ENCODE assay signal across 22 cellular contexts in genomic region chr3:9198805-9199386, GRCh38. TPM values are rescaled to one million over a fixed set of nuclear protein-coding genes. Genes with fewer than 3 reads are reported as not detected.
DNase-seq lines count a peak whose midpoint lies in the region; FAIRE-seq and TF ChIP-seq lines count a peak whose summit lies in the region.
"Had no signal": no experiment of that assay in that cellular context is flagged by ENCODE, and none has a peak within 500 bp of the region (broad histone marks: within the 10 kb centered on the region; RNA-seq: fewer than 3 reads in every experiment).

No MANE protein-coding gene starts in this region.

- 0 out of 2 replicates have a peak overlapping the region, but pooled peaks have one; percentile 13 for H2BK20ac ChIP-seq in H1 (ENCODE audit: low read length)

- H3K79me2 ChIP-seq in H1 (ENCODE audit: control insufficient read depth in 1 of 2, insufficient read depth in 2 of 2, low read length in 2 of 2): no peaks in the 10 kb centered on the region
- peaks cover 50% of the 10 kb centered on the region for H3K79me2 ChIP-seq in neural cell (replicated peaks; ENCODE audit: insufficient read depth, low read length)

- CTCF ChIA-PET in H1 (lab: Charles Lee; ENCODE audit: partially characterized antibody): interaction anchor here (0.6 kb wide), 1 partner anchor 131 kb away, joined by 3 read pairs; no protein-coding TSS in a partner anchor

- H3K36me3 ChIP-seq in H1 (ENCODE audit: control insufficient read depth in 2 of 4, insufficient read depth in 4 of 4, low read length in 3 of 4) (no peaks in the 10 kb centered on the region), neural cell (ENCODE audit: insufficient read depth, low read length) (no peaks in the 10 kb centered on the region)
- H3K36me3 ChIP-seq: HAP-1, heart right ventricle, prostate gland had no signal

- peak overlapping the region; percentile 1 for H3K4ac ChIP-seq in H1 (replicated peaks; ENCODE audit: insufficient read length, low read depth, low read length)

- TF ChIP-seq EP300 in H1 (IDR thresholded peaks at IDR 0.05; ENCODE audit: borderline replicate concordance in 1 of 2, low read depth in 2 of 2, low read length in 2 of 2): no peak
- no peak for TF ChIP-seq EP300 in neural cell (conservative IDR thresholded peaks at IDR 0.05; ENCODE audit: poor library complexity, severe bottlenecking)

- no peak overlapping the region for H3K14ac ChIP-seq in H1 (ENCODE audit: insufficient read length)

- H3K4me3 ChIP-seq in H1 (ENCODE audit: extremely low read depth in 1 of 4, insufficient read depth in 2 of 4, low read depth in 3 of 4, low read length in 4 of 4): no peak overlapping the region; a peak in 1 of 8 replicates
- H3K4me3 ChIP-seq in neural cell (ENCODE audit: low read length): peak overlapping the region; percentile 3
- H3K4me3 ChIP-seq: HAP-1, heart right ventricle, lung, PC-9, prostate gland, SK-N-MC had no signal

- no peaks in the 10 kb centered on the region for H3K23me2 ChIP-seq in H1 (ENCODE audit: low read depth, low read length)

- H3K27ac ChIP-seq in H1 (ENCODE audit: low read depth, low read length) (no peak overlapping the region), neural cell (ENCODE audit: low read length) (peak overlapping the region; percentile 17)
- H3K27ac ChIP-seq: heart right ventricle, PC-9, SK-N-MC had no signal

- no peak for TF ChIP-seq RAD21 in H1 (IDR thresholded peaks at IDR 0.05 in 1 of 2, conservative IDR thresholded peaks at IDR 0.05 in 1 of 2; ENCODE audit: low read depth in 2 of 2, low read length in 2 of 2)
- no peak for TF ChIP-seq RAD21 in neural cell (conservative IDR thresholded peaks at IDR 0.05)

- DNase-seq in C1 segment of cervical spinal cord (lab: John Stamatoyannopoulos, UW) (peak in 10 of 14 donors; percentile 30 to 94 (median 45)), NCI-H524 treated with DMSO at 0.1 percent for 48 hours (lab: John Stamatoyannopoulos, UW) (peak; percentile 65), H1 (ENCODE audit: low read depth in 1 of 2, low spot score in 2 of 2) (no peak), MV-4-11 (lab: John Stamatoyannopoulos, UW) (no peak), SIG-M5 treated with dmso at 0.1 percent for 504 hours (lab: John Stamatoyannopoulos, UW; ENCODE audit: unreplicated experiment) (no peak), UCSD-AML1 (lab: John Stamatoyannopoulos, UW; ENCODE audit: unreplicated experiment) (no peak)
- DNase-seq in activated CD4-positive, alpha-beta T cell treated with anti-CD3 and anti-CD28 coated beads for 1 hour: no peak
- DNase-seq: activated CD8-positive, alpha-beta memory T cell treated with anti-CD3 and anti-CD28 coated beads, Interleukin-2, amount 10 ng/mL, durations not matched to agents 7 days and 5 days; CD4-positive, alpha-beta memory T cell; heart right ventricle; NCI-H1417; NCI-H2171; NCI-H774; PC-9; stimulated activated CD8-positive, alpha-beta memory T cell treated with anti-CD3 and anti-CD28 coated beads, Interleukin-4, amount 100 ng/mL, for 48 hours had no signal

- no peak overlapping the region for H2BK12ac ChIP-seq in H1 (ENCODE audit: low read depth, low read length)

- no peaks in the 10 kb centered on the region for H3F3A ChIP-seq in neural cell (ENCODE audit: insufficient read depth, low read length, poor library complexity, severe bottlenecking)

- no peaks in the 10 kb centered on the region for H3K9me3 ChIP-seq in H1 (ENCODE audit: insufficient read depth in 2 of 2, low read depth in 1 of 2, low read length in 1 of 2)
- H3K9me3 ChIP-seq in neural cell (ENCODE audit: low read length): no peaks in the 10 kb centered on the region
- H3K9me3 ChIP-seq: HAP-1, heart right ventricle, prostate gland had no signal

- peaks cover 3 to 18% (median 6%) of the 10 kb centered on the region in 4 experiments; a peak in 4 of 7 replicates for H3K4me1 ChIP-seq in H1 (replicated peaks in 1 of 4; ENCODE audit: control insufficient read depth in 3 of 4, insufficient read depth in 4 of 4, low read length in 3 of 4)

- H3K18ac ChIP-seq in H1 (ENCODE audit: extremely low read depth, low read length): peak overlapping the region; percentile 51; the same call in 1 of the 2 replicates

- no peak overlapping the region for H4K8ac ChIP-seq in H1 (ENCODE audit: extremely low read depth, insufficient read depth, low read length)

- no peak for TF ChIP-seq POLR2A in H1 (IDR thresholded peaks at IDR 0.05; ENCODE audit: control extremely low read depth in 1 of 2, low read depth in 2 of 2, low read length in 2 of 2)

- H4K91ac ChIP-seq in H1 (replicated peaks; ENCODE audit: insufficient read length, low read length): peak overlapping the region; percentile 15

- peak overlapping the region; percentile 13; the same call in 1 of the 2 replicates for H2BK5ac ChIP-seq in H1 (ENCODE audit: low read depth, low read length)

- no peak overlapping the region for H4K5ac ChIP-seq in H1 (ENCODE audit: insufficient read length, low read depth, low read length)

- H3K4me2 ChIP-seq in H1 (ENCODE audit: insufficient read depth in 1 of 2, low read depth in 2 of 2, low read length in 2 of 2) (peak overlapping the region in 1 of 2 experiments; percentile 56; a peak in 1 of 4 replicates), neural cell (ENCODE audit: low read length) (no peak overlapping the region)
- H3K4me2 ChIP-seq: PC-9 had no signal

- no peak overlapping the region for H2BK120ac ChIP-seq in H1 (replicated peaks; ENCODE audit: low read depth, low read length)

- H3K9me2 ChIP-seq in neural cell (ENCODE audit: insufficient read depth, low read length): no peaks in the 10 kb centered on the region

- no peaks in the 10 kb centered on the region for H3K79me1 ChIP-seq in H1 (ENCODE audit: low read depth, low read length)

- H3K23ac ChIP-seq in H1 (ENCODE audit: insufficient read length): no peak overlapping the region

- H2AFZ ChIP-seq in H1 (ENCODE audit: low read length) (no peak overlapping the region), neural cell (ENCODE audit: low read depth, low read length) (no peak overlapping the region)
- H2AFZ ChIP-seq: PC-9 had no signal

- POLR2A ChIA-PET in H1 (lab: Charles Lee; ENCODE audit: partially characterized antibody): no interaction called here

- no peak overlapping the region for H2AK5ac ChIP-seq in H1 (ENCODE audit: low read depth, low read length)

- no peak for FAIRE-seq in H1 (lab: Jason Lieb, UNC)
- FAIRE-seq: GM12891, islet of Langerhans had no signal

- H2BK15ac ChIP-seq in H1 (ENCODE audit: low read length): 0 out of 2 replicates have a peak overlapping the region, but pooled peaks have one; percentile 25

- WGBS in H1 (ENCODE audit: extremely low coverage in 1 of 2, insufficient coverage in 1 of 2, insufficient read length in 1 of 2, insufficient replicate concordance in 2 of 2, low coverage in 1 of 2, low lambda C conversion rate in 2 of 2, missing lambda C conversion rate in 1 of 2), 2 experiments: 82% methylated on average over 13 of the region's 13 CpGs; no CpG with 5 or more reads in 1 of the 2 experiments

- TF ChIP-seq CTCF in H1 (IDR thresholded peaks at IDR 0.05; ENCODE audit: control extremely low read depth in 1 of 3, insufficient read depth in 1 of 3, low read depth in 1 of 3, low read length in 3 of 3): no peak
- no peak for TF ChIP-seq CTCF in neural cell (IDR thresholded peaks at IDR 0.05; ENCODE audit: poor library complexity, severe bottlenecking)

- H3K9ac ChIP-seq in H1 (replicated peaks in 1 of 4; ENCODE audit: extremely low read depth in 1 of 4, low read depth in 3 of 4, low read length in 3 of 4): no peak overlapping the region
- no peak overlapping the region for H3K9ac ChIP-seq in neural cell (ENCODE audit: low read length)

- H4K20me1 ChIP-seq in H1 (replicated peaks in 1 of 2; ENCODE audit: control insufficient read depth in 1 of 2, insufficient read depth in 2 of 2, low read length in 2 of 2) (no peaks in the 10 kb centered on the region), neural cell (ENCODE audit: insufficient read depth) (no peaks in the 10 kb centered on the region)

- no peaks in the 10 kb centered on the region for H3K27me3 ChIP-seq in H1 (replicated peaks in 1 of 4; ENCODE audit: control insufficient read depth in 3 of 4, extremely low read depth in 1 of 4, insufficient read depth in 3 of 4, low read length in 3 of 4)
- H3K27me3 ChIP-seq in neural cell (ENCODE audit: insufficient read depth, low read depth, low read length): no peaks in the 10 kb centered on the region
- H3K27me3 ChIP-seq: heart right ventricle had no signal

- H3K56ac ChIP-seq in H1 (replicated peaks; ENCODE audit: insufficient read length, low read depth, low read length): no peak overlapping the region

TF ChIP-seq in H1, 55 proteins besides CTCF, POLR2A, EP300 and RAD21 (continues in another document):
- TF ChIP-seq JUN (IDR thresholded peaks at IDR 0.05; ENCODE audit: low read depth, low read length) (no peak), ZNF274 (IDR thresholded peaks at IDR 0.05; ENCODE audit: borderline replicate concordance, extremely low read depth, low read length) (no peak), GTF2F1 (IDR thresholded peaks at IDR 0.05; ENCODE audit: borderline replicate concordance, low read depth, low read length) (no peak), KDM1A (IDR thresholded peaks at IDR 0.05; ENCODE audit: borderline replicate concordance, low read length) (no peak), KDM4A (IDR thresholded peaks at IDR 0.05; ENCODE audit: low read depth, low read length, severe bottlenecking) (no peak)

TF ChIP-seq in neural cell, 6 proteins besides CTCF, POLR2A, EP300 and RAD21 (continues in another document):
- TF ChIP-seq SMC3 (conservative IDR thresholded peaks at IDR 0.05; ENCODE audit: poor library complexity): no peak

RNA-seq across cellular contexts. Expression of gene SRGAP3, which starts 50.5 kb away (rescaled TPM):
- 9.4 and 11.4 TPM in 2 replicates for total RNA-seq in H1 (2021; fragmentation: NEBNext Ultra II Directional; extraction: Animal tissue kit (Norgen Biotek cat#: 25700))
- polyA plus RNA-seq in H1 (2011; rRNA removed): 5.8 and 7.1 TPM in 2 replicates
- polyA plus RNA-seq in H1 (2011; cell fraction: cytosol; rRNA removed): 8.0 TPM
- polyA plus RNA-seq in H1 (2011; cell fraction: nucleus; rRNA removed): 17.1 TPM
- 5.4 to 8.5 TPM (median 6.9 TPM) in 4 replicates for polyA plus RNA-seq in H1 (2012, experiment 1 of 2)
- polyA plus RNA-seq in H1 (2012, experiment 2 of 2): 0.88 TPM
- polyA plus RNA-seq in H1 (2013, experiment 1 of 2): 3.8 TPM
- polyA plus RNA-seq in H1 (2013, experiment 2 of 2): 3.6 TPM
- 19.3 and 22.0 TPM in 2 replicates for polyA minus RNA-seq in H1 (2011; rRNA and poly(A)+ RNA removed)
- 7.9 TPM for polyA minus RNA-seq in H1 (2011; cell fraction: cytosol; rRNA and poly(A)+ RNA removed)
- 38.8 TPM for polyA minus RNA-seq in H1 (2011; cell fraction: nucleus; rRNA and poly(A)+ RNA removed)
- polyA plus RNA-seq in neural cell: 31.5 and 45.6 TPM in 2 replicates
- polyA minus RNA-seq in neural cell: 154 and 207 TPM in 2 replicates

Comparison
In these comparisons a context has a peak if more than half of its experiments do, and no peak if none do; other contexts are left out.
1. DNase-seq: peak in C1 segment of cervical spinal cord (10 of 14) and NCI-H524 treated with DMSO at 0.1 percent for 48 hours (single experiment); none in H1 (0 of 2), MV-4-11 (single experiment), SIG-M5 treated with dmso at 0.1 percent for 504 hours (single experiment), activated CD4-positive, alpha-beta T cell treated with anti-CD3 and anti-CD28 coated beads for 1 hour (single experiment) and UCSD-AML1 (single experiment).